ENCODE assay signal across 19 cellular contexts in genomic region chr10:98194633-98195032, GRCh38.
DNase-seq lines count a peak whose midpoint lies in the region; ATAC-seq, FAIRE-seq and TF ChIP-seq lines count a peak whose summit lies in the region.
"Had no signal": no experiment of that assay in that cellular context is flagged by ENCODE, and none has a peak within 500 bp of the region (broad histone marks: within the 10 kb centered on the region; RNA-seq: fewer than 3 reads in every experiment).

No MANE protein-coding gene starts in this region.

- no peaks in the 10 kb centered on the region for H3K4me1 ChIP-seq in ascending aorta
- H3K4me1 ChIP-seq: A549, HAP-1 had no signal

- FAIRE-seq in GM12891 (lab: Jason Lieb, UNC) = peak; percentile 52
- FAIRE-seq: A549 had no signal

- no peak for TF ChIP-seq POLR2A in GM12891 (IDR thresholded peaks at IDR 0.05; ENCODE audit: low read depth, low read length)

- H3K27me3 ChIP-seq in ascending aorta = no peaks in the 10 kb centered on the region

- H3K4me1 Mint-ChIP-seq in activated T-helper 17 cell treated with anti-CD3 and anti-CD28 coated beads, Interleukin-2, amount 50 U/mL, for 72 hours = peaks cover 35% of the 10 kb centered on the region

- no peak for TF ChIP-seq CTCF in ascending aorta (IDR thresholded peaks at IDR 0.05)

- H3K4me3 ChIP-seq in ascending aorta = no peak overlapping the region
- H3K4me3 ChIP-seq: A549, GM23338, HAP-1 had no signal

- H3K27ac ChIP-seq in ascending aorta = no peak overlapping the region
- H3K27ac ChIP-seq: A549 had no signal

- H3K36me3 ChIP-seq in ascending aorta = no peaks in the 10 kb centered on the region
- H3K36me3 ChIP-seq: HAP-1 had no signal

- H3K9me3 ChIP-seq in ascending aorta = peaks cover 0 to 7% of the 10 kb centered on the region in 2 donors
- H3K9me3 ChIP-seq: HAP-1 had no signal

- H3K27me3 Mint-ChIP-seq in activated T-helper 17 cell treated with anti-CD3 and anti-CD28 coated beads, Interleukin-2, amount 50 U/mL, for 72 hours = no peaks in the 10 kb centered on the region
- H3K27me3 Mint-ChIP-seq: CD4-positive, alpha-beta memory T cell had no signal

- intact Hi-C loops in ascending aorta (cut with DNase I) = no loop called here

- H3K27ac Mint-ChIP-seq in activated T-helper 17 cell treated with anti-CD3 and anti-CD28 coated beads, Interleukin-2, amount 50 U/mL, for 72 hours = peak overlapping the region; percentile 36
- H3K27ac Mint-ChIP-seq: GM23338, HFFc6 had no signal

- H3K4me3 Mint-ChIP-seq in activated T-helper 17 cell treated with anti-CD3 and anti-CD28 coated beads, Interleukin-2, amount 50 U/mL, for 72 hours = no peak overlapping the region
- H3K4me3 Mint-ChIP-seq: CD4-positive, alpha-beta memory T cell; GM23338; HFFc6 had no signal

- peaks cover 56% of the 10 kb centered on the region for H3K36me3 Mint-ChIP-seq in activated T-helper 17 cell treated with anti-CD3 and anti-CD28 coated beads, Interleukin-2, amount 50 U/mL, for 72 hours (ENCODE audit: low read depth)

- DNase-seq in GM12891 (ENCODE audit: insufficient read length, low spot score) (no peak), ascending aorta (ENCODE audit: low spot score in 2 of 2) (no peak), AG08396 (ENCODE audit: low spot score) (no peak), MV-4-11 (lab: John Stamatoyannopoulos, UW) (no peak)
- DNase-seq: 8988T; ACHN; C1 segment of cervical spinal cord; Calu3; CD4-positive, alpha-beta memory T cell; COR-L47; DMS53; DMS79 treated with DMSO at 0.1 percent for 48 hours; GF-D8; HFFc6 had no signal

- ATAC-seq in HG02938 (IDR thresholded peaks at IDR 0.05; ENCODE audit: unreplicated experiment) = peak; percentile 31
- no peak for ATAC-seq in activated T-helper 17 cell treated with anti-CD3 and anti-CD28 coated beads, Interleukin-2, amount 50 U/mL, for 72 hours (replicated peaks)
- ATAC-seq: A549, GM23338 had no signal

- no peaks in the 10 kb centered on the region for H3K9me3 Mint-ChIP-seq in activated T-helper 17 cell treated with anti-CD3 and anti-CD28 coated beads, Interleukin-2, amount 50 U/mL, for 72 hours
- H3K9me3 Mint-ChIP-seq: HFFc6 had no signal

TF ChIP-seq in GM12891, 5 proteins besides CTCF, POLR2A, EP300 and RAD21:
- no peak for TF ChIP-seq SPI1 (IDR thresholded peaks at IDR 0.05; ENCODE audit: low read depth, low read length)
- no peak for TF ChIP-seq TAF1 (IDR thresholded peaks at IDR 0.05; ENCODE audit: low read depth, low read length)
- no peak for TF ChIP-seq POU2F2 (IDR thresholded peaks at IDR 0.05; ENCODE audit: low read depth, low read length)
